16 cellular contexts compared by ENCODE assay signal in the genomic region with DNA sequence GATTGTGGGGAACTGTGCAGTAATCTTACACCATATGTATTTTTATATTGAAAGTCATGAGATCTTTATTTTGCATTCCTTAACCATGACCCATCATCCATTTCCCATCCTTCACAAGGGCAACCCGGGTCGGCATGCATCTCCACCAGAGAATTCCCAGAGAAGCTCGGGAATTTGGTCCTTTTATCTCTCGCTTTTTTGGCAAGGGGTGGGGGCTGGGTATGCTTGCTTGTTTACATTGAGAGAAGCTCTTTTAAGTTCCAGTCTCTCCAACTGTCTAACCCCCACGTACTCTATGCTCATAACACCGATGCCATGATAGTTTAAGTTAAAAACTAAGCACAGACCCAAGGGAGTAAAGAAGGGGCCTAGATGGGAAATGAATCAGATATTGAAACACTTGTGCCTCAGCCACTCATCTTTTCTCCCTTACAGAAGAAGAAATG.
DNase-seq lines count a peak whose midpoint lies in the region; ATAC-seq, FAIRE-seq and TF ChIP-seq lines count a peak whose summit lies in the region.
"Had no signal": no experiment of that assay in that cellular context is flagged by ENCODE, and none has a peak within 500 bp of the region (broad histone marks: within the 10 kb centered on the region; RNA-seq: fewer than 3 reads in every experiment).

No MANE protein-coding gene starts in this region.

- POLR2A ChIA-PET in H1 (lab: Charles Lee; ENCODE audit: partially characterized antibody): no interaction called here

- H3K27me3 ChIP-seq in H1 (replicated peaks in 1 of 4; ENCODE audit: control insufficient read depth in 3 of 4, extremely low read depth in 1 of 4, insufficient read depth in 3 of 4, low read length in 3 of 4): no peaks in the 10 kb centered on the region
- H3K27me3 ChIP-seq in right atrium auricular region: no peaks in the 10 kb centered on the region
- no peaks in the 10 kb centered on the region for H3K27me3 ChIP-seq in vagina
- H3K27me3 ChIP-seq: BLaER1 had no signal

- H3K36me3 Mint-ChIP-seq in mesothelial cell of epicardium: no peaks in the 10 kb centered on the region
- H3K36me3 Mint-ChIP-seq: natural killer cell had no signal

- no peak overlapping the region for H2AFZ ChIP-seq in H1 (ENCODE audit: low read length)

- ATAC-seq in stimulated activated naive CD8-positive, alpha-beta T cell treated with anti-CD3 and anti-CD28 coated beads, Interleukin-15, Interleukin-2, amounts not matched to agents 100 U/mL and 50 U/mL, for 24 hours: no peak
- ATAC-seq: natural killer cell had no signal

- no peaks in the 10 kb centered on the region for H4K20me1 ChIP-seq in H1 (replicated peaks in 1 of 2; ENCODE audit: control insufficient read depth in 1 of 2, insufficient read depth in 2 of 2, low read length in 2 of 2)
- H4K20me1 ChIP-seq: BLaER1 had no signal

- 66% methylated on average over 6 of the region's 6 CpGs; no CpG with 5 or more reads in 1 of the 2 experiments for WGBS in H1 (ENCODE audit: extremely low coverage in 1 of 2, insufficient coverage in 1 of 2, insufficient read length in 1 of 2, insufficient replicate concordance in 2 of 2, low coverage in 1 of 2, low lambda C conversion rate in 2 of 2, missing lambda C conversion rate in 1 of 2), 2 experiments

- H3K18ac ChIP-seq in H1 (ENCODE audit: extremely low read depth, low read length): no peak overlapping the region

- H2BK20ac ChIP-seq in H1 (ENCODE audit: low read length): no peak overlapping the region

- no peak overlapping the region for H2BK120ac ChIP-seq in H1 (replicated peaks; ENCODE audit: low read depth, low read length)

- H3K9ac ChIP-seq in H1 (replicated peaks in 1 of 4; ENCODE audit: extremely low read depth in 1 of 4, low read depth in 3 of 4, low read length in 3 of 4): no peak overlapping the region
- H3K9ac ChIP-seq: BLaER1 had no signal

- no peaks in the 10 kb centered on the region for H3K9me3 Mint-ChIP-seq in mesothelial cell of epicardium

- no peaks in the 10 kb centered on the region for H3K79me1 ChIP-seq in H1 (ENCODE audit: low read depth, low read length)

- CTCF ChIA-PET in H1 (lab: Charles Lee; ENCODE audit: partially characterized antibody): interaction anchor here (0.5 to 7.3 kb wide), 6 partner anchors 16 to 1390 kb away, joined by 3 to 85 read pairs (median 4); no protein-coding TSS in a partner anchor

- TF ChIP-seq EP300 in H1 (IDR thresholded peaks at IDR 0.05; ENCODE audit: borderline replicate concordance in 1 of 2, low read depth in 2 of 2, low read length in 2 of 2): no peak

- H3K23ac ChIP-seq in H1 (ENCODE audit: insufficient read length): no peak overlapping the region

- H2BK12ac ChIP-seq in H1 (ENCODE audit: low read depth, low read length): no peak overlapping the region

- H3K4me3 ChIP-seq in AG10803 (ENCODE audit: low read length): no peak overlapping the region
- H3K4me3 ChIP-seq in H1 (ENCODE audit: extremely low read depth in 1 of 4, insufficient read depth in 2 of 4, low read depth in 3 of 4, low read length in 4 of 4): peak overlapping the region in 1 of 4 experiments; percentile 9; a peak in 1 of 8 replicates
- H3K4me3 ChIP-seq in right atrium auricular region: no peak overlapping the region
- H3K4me3 ChIP-seq in vagina: no peak overlapping the region
- H3K4me3 ChIP-seq: BLaER1 had no signal

- H3K9me3 ChIP-seq in H1 (ENCODE audit: insufficient read depth in 2 of 2, low read depth in 1 of 2, low read length in 1 of 2): no peaks in the 10 kb centered on the region
- no peaks in the 10 kb centered on the region for H3K9me3 ChIP-seq in right atrium auricular region
- H3K9me3 ChIP-seq in vagina: no peaks in the 10 kb centered on the region
- H3K9me3 ChIP-seq: BLaER1 had no signal

- H3K23me2 ChIP-seq in H1 (ENCODE audit: low read depth, low read length): no peaks in the 10 kb centered on the region

- no peaks in the 10 kb centered on the region for H3K36me3 ChIP-seq in H1 (ENCODE audit: control insufficient read depth in 2 of 4, insufficient read depth in 4 of 4, low read length in 3 of 4)
- no peaks in the 10 kb centered on the region for H3K36me3 ChIP-seq in right atrium auricular region
- no peaks in the 10 kb centered on the region for H3K36me3 ChIP-seq in vagina
- H3K36me3 ChIP-seq: BLaER1 had no signal

- no peak overlapping the region for H2AK5ac ChIP-seq in H1 (ENCODE audit: low read depth, low read length)

- H4K91ac ChIP-seq in H1 (replicated peaks; ENCODE audit: insufficient read length, low read length): no peak overlapping the region

- no peak overlapping the region for H4K8ac ChIP-seq in H1 (ENCODE audit: extremely low read depth, insufficient read depth, low read length)

- no peak overlapping the region for H2BK15ac ChIP-seq in H1 (ENCODE audit: low read length)

- H3K56ac ChIP-seq in H1 (replicated peaks; ENCODE audit: insufficient read length, low read depth, low read length): no peak overlapping the region

- H3K27ac Mint-ChIP-seq in mesothelial cell of epicardium: peak overlapping the region; percentile 97
- H3K27ac Mint-ChIP-seq: natural killer cell had no signal

- H3K79me2 ChIP-seq in H1 (ENCODE audit: control insufficient read depth in 1 of 2, insufficient read depth in 2 of 2, low read length in 2 of 2): no peaks in the 10 kb centered on the region

- H3K4me2 ChIP-seq in H1 (ENCODE audit: insufficient read depth in 1 of 2, low read depth in 2 of 2, low read length in 2 of 2): peak overlapping the region; percentile 1 to 19; a peak in 1 of 4 replicates
- H3K4me2 ChIP-seq: BLaER1 had no signal

- peaks cover 92% of the 10 kb centered on the region for H3K4me1 Mint-ChIP-seq in mesothelial cell of epicardium
- H3K4me1 Mint-ChIP-seq: natural killer cell had no signal

- no peak overlapping the region for H3K4ac ChIP-seq in H1 (replicated peaks; ENCODE audit: insufficient read length, low read depth, low read length)

- no peak for FAIRE-seq in H1 (lab: Jason Lieb, UNC)
- FAIRE-seq: kidney had no signal

- H4K5ac ChIP-seq in H1 (ENCODE audit: insufficient read length, low read depth, low read length): no peak overlapping the region

- peak; percentile 67 for DNase-seq in AG10803 (ENCODE audit: low read depth)
- DNase-seq in M059J (ENCODE audit: low read depth): peak; percentile 37
- no peak for DNase-seq in H1 (ENCODE audit: low read depth in 1 of 2, low spot score in 2 of 2)
- no peak for DNase-seq in mesothelial cell of epicardium (ENCODE audit: low spot score in 2 of 2, unreplicated experiment in 2 of 2)
- DNase-seq in pons (ENCODE audit: low spot score): no peak
- DNase-seq in right atrium auricular region (ENCODE audit: low spot score): no peak
- DNase-seq in stimulated activated naive CD8-positive, alpha-beta T cell treated with anti-CD3 and anti-CD28 coated beads, Interleukin-15, Interleukin-2, amounts not matched to agents 100 U/mL and 50 U/mL, for 24 hours: no peak
- DNase-seq in vagina (ENCODE audit: extremely low spot score in 2 of 2): no peak
- DNase-seq: activated CD8-positive, alpha-beta memory T cell treated with anti-CD3 and anti-CD28 coated beads, Interleukin-2, amount 50 U/mL, for 48 hours; GDM1; kidney; natural killer cell; SHP77 treated with DMSO at 0.1 percent for 48 hours had no signal

- H3K27me3 Mint-ChIP-seq in mesothelial cell of epicardium (ENCODE audit: low read depth): no peaks in the 10 kb centered on the region

- H3K4me3 Mint-ChIP-seq in mesothelial cell of epicardium: no peak overlapping the region
- H3K4me3 Mint-ChIP-seq: natural killer cell had no signal

- H3K27ac ChIP-seq in H1 (ENCODE audit: low read depth, low read length) (no peak overlapping the region), right atrium auricular region (no peak overlapping the region), vagina (no peak overlapping the region)
- H3K27ac ChIP-seq: BLaER1, epithelial cell of prostate, VCaP had no signal

- peaks cover 7 to 22% (median 17%) of the 10 kb centered on the region in 4 experiments for H3K4me1 ChIP-seq in H1 (replicated peaks in 1 of 4; ENCODE audit: control insufficient read depth in 3 of 4, insufficient read depth in 4 of 4, low read length in 3 of 4)
- H3K4me1 ChIP-seq in right atrium auricular region: peaks cover 0 to 15% of the 10 kb centered on the region in 2 donors
- peaks cover 2% of the 10 kb centered on the region for H3K4me1 ChIP-seq in vagina
- H3K4me1 ChIP-seq: BLaER1 had no signal

- TF ChIP-seq POLR2A in H1 (IDR thresholded peaks at IDR 0.05; ENCODE audit: control extremely low read depth in 1 of 2, low read depth in 2 of 2, low read length in 2 of 2) (no peak), vagina (IDR thresholded peaks at IDR 0.05) (no peak)

- TF ChIP-seq RAD21 in H1 (IDR thresholded peaks at IDR 0.05 in 1 of 2, conservative IDR thresholded peaks at IDR 0.05 in 1 of 2; ENCODE audit: low read depth in 2 of 2, low read length in 2 of 2): no peak

- H3K14ac ChIP-seq in H1 (ENCODE audit: insufficient read length): no peak overlapping the region

- H2BK5ac ChIP-seq in H1 (ENCODE audit: low read depth, low read length): no peak overlapping the region

- intact Hi-C loops in vagina (cut with DNase I): no loop called here

- TF ChIP-seq CTCF in AG10803 (conservative IDR thresholded peaks at IDR 0.05; ENCODE audit: low read length): no peak
- no peak for TF ChIP-seq CTCF in H1 (IDR thresholded peaks at IDR 0.05; ENCODE audit: control extremely low read depth in 1 of 3, insufficient read depth in 1 of 3, low read depth in 1 of 3, low read length in 3 of 3)
- TF ChIP-seq CTCF in mesothelial cell of epicardium (IDR thresholded peaks at IDR 0.05; ENCODE audit: unreplicated experiment): no peak
- TF ChIP-seq CTCF in right atrium auricular region (IDR thresholded peaks at IDR 0.05): no peak
- TF ChIP-seq CTCF in vagina (IDR thresholded peaks at IDR 0.05): no peak

TF ChIP-seq in H1, 55 proteins besides CTCF, POLR2A, EP300 and RAD21 (continues in another document):
- no peak for TF ChIP-seq BCL11A (IDR thresholded peaks at IDR 0.05; ENCODE audit: low read depth in 2 of 2, low read length in 2 of 2)
- TF ChIP-seq CHD1 (IDR thresholded peaks at IDR 0.05; ENCODE audit: low read depth, low read length): no peak
- no peak for TF ChIP-seq PHF8 (conservative IDR thresholded peaks at IDR 0.05; ENCODE audit: low read depth, low read length)
- TF ChIP-seq TBP (IDR thresholded peaks at IDR 0.05; ENCODE audit: low read depth, low read length): no peak
- no peak for TF ChIP-seq SP1 (IDR thresholded peaks at IDR 0.05; ENCODE audit: low read depth, low read length)
- TF ChIP-seq EZH2 (IDR thresholded peaks at IDR 0.05; ENCODE audit: low read depth, low read length, severe bottlenecking): no peak
- TF ChIP-seq KDM1A (IDR thresholded peaks at IDR 0.05; ENCODE audit: borderline replicate concordance, low read length): no peak
- TF ChIP-seq RXRA (IDR thresholded peaks at IDR 0.05; ENCODE audit: insufficient read depth, low read depth, low read length): no peak
- no peak for TF ChIP-seq EGR1 (IDR thresholded peaks at IDR 0.05; ENCODE audit: borderline replicate concordance, low read depth, low read length)
- no peak for TF ChIP-seq BRCA1 (IDR thresholded peaks at IDR 0.05; ENCODE audit: low read depth, low read length)

Comparison
In these comparisons a context has a peak if more than half of its experiments do, and no peak if none do; other contexts are left out.
1. DNase-seq: peak in AG10803 (single experiment) and M059J (single experiment); none in H1 (0 of 2), mesothelial cell of epicardium (0 of 2), pons (single experiment), right atrium auricular region (single experiment), stimulated activated naive CD8-positive, alpha-beta T cell treated with anti-CD3 and anti-CD28 coated beads, Interleukin-15, Interleukin-2, amounts not matched to agents 100 U/mL and 50 U/mL, for 24 hours (single experiment) and vagina (0 of 2).